ENCODE assay signal across 8 cellular contexts in genomic region chr5:133247881-133248642, GRCh38.
A peak's percentile ranks its signal among the peaks of the same experiment; 100 is the strongest.
DNase-seq lines count a peak whose midpoint lies in the region; ATAC-seq and TF ChIP-seq lines count a peak whose summit lies in the region.

No MANE protein-coding gene starts in this region.

- H3F3A ChIP-seq in MM.1S (ENCODE audit: insufficient read depth, low read length): peaks cover 4% of the 10 kb centered on the region; the same call in 1 of the 2 replicates

- no peaks in the 10 kb centered on the region for H3K9me2 ChIP-seq in MM.1S (replicated peaks; ENCODE audit: insufficient read depth, low read length)

- DNase-seq in COLO668 (lab: John Stamatoyannopoulos, UW; ENCODE audit: unreplicated experiment) (peak; percentile 11), LNCaP clone FGC (ENCODE audit: low read depth) (no peak), body of pancreas (peak; percentile 34 to 65 (median 56)), medulla oblongata (ENCODE audit: extremely low spot score) (peak; percentile 21), ovary (no peak), MM.1S (no peak), NCI-H345 treated with DMSO at 0.1 percent for 48 hours (lab: John Stamatoyannopoulos, UW; ENCODE audit: unreplicated experiment) (no peak)

- no peak overlapping the region for H3K4me2 ChIP-seq in MM.1S (ENCODE audit: low read depth, low read length)

- H4K20me1 ChIP-seq in MM.1S (ENCODE audit: insufficient read depth, low read length): no peaks in the 10 kb centered on the region

- H3K36me3 ChIP-seq in body of pancreas (replicated peaks in 1 of 2; ENCODE audit: insufficient read depth in 1 of 2, low read depth in 2 of 2) (no peaks in the 10 kb centered on the region), ovary (no peaks in the 10 kb centered on the region), MM.1S (replicated peaks; ENCODE audit: insufficient read depth, low read length) (no peaks in the 10 kb centered on the region)

- TF ChIP-seq POLR2A in body of pancreas (IDR thresholded peaks at IDR 0.05): no peak
- no peak for TF ChIP-seq POLR2A in ovary (IDR thresholded peaks at IDR 0.05)

- H3K4me1 ChIP-seq in body of pancreas (peaks cover 6% of the 10 kb centered on the region), ovary (ENCODE audit: insufficient read depth) (no peaks in the 10 kb centered on the region), MM.1S (ENCODE audit: low read length) (peaks cover 20% of the 10 kb centered on the region)

- H3K27ac ChIP-seq in body of pancreas (no peak overlapping the region), ovary (no peak overlapping the region), MM.1S (ENCODE audit: low read length) (no peak overlapping the region)

- WGBS in body of pancreas, 2 donors: 76 to 90% methylated on average over 4 to 6 of the region's 6 CpGs
- WGBS in ovary, 3 donors: 78 to 82% (median 81%) methylated on average over 6 of the region's 6 CpGs

- H3K27me3 ChIP-seq in body of pancreas: no peaks in the 10 kb centered on the region
- no peaks in the 10 kb centered on the region for H3K27me3 ChIP-seq in ovary
- no peaks in the 10 kb centered on the region for H3K27me3 ChIP-seq in MM.1S (replicated peaks; ENCODE audit: insufficient read depth, low read length)

- no peaks in the 10 kb centered on the region for H3K79me2 ChIP-seq in MM.1S (ENCODE audit: low read length)

- H3K9me3 ChIP-seq in body of pancreas (no peaks in the 10 kb centered on the region), ovary (no peaks in the 10 kb centered on the region), MM.1S (replicated peaks; ENCODE audit: insufficient read depth, low read length) (no peaks in the 10 kb centered on the region)

- TF ChIP-seq CTCF in LNCaP clone FGC (IDR thresholded peaks at IDR 0.05; ENCODE audit: control insufficient read depth, extremely low read depth, insufficient read depth) (peak; percentile 57), body of pancreas (IDR thresholded peaks at IDR 0.05) (peak in 5 of 7 experiments; percentile 11 to 62 (median 52)), ovary (IDR thresholded peaks at IDR 0.05) (no peak), MM.1S (IDR thresholded peaks at IDR 0.05; ENCODE audit: low read length) (no peak)

- H3K9ac ChIP-seq in MM.1S (ENCODE audit: low read length): no peak overlapping the region

- H3K4me3 ChIP-seq in LNCaP clone FGC (ENCODE audit: low read depth, low read length): no peak overlapping the region
- no peak overlapping the region for H3K4me3 ChIP-seq in body of pancreas
- H3K4me3 ChIP-seq in ovary: no peak overlapping the region
- H3K4me3 ChIP-seq in MM.1S (ENCODE audit: low read length): no peak overlapping the region

- no peak for TF ChIP-seq EP300 in ovary (IDR thresholded peaks at IDR 0.05)

- H2AFZ ChIP-seq in MM.1S (ENCODE audit: low read length): no peak overlapping the region

- ATAC-seq in body of pancreas (peak; percentile 50), HG03565 (IDR thresholded peaks at IDR 0.05; ENCODE audit: unreplicated experiment) (no peak)

- intact Hi-C loops in body of pancreas (cut with DNase I) (loop anchor here (10.0 kb wide), 1 partner anchor 133 kb away; no protein-coding TSS in a partner anchor), ovary (cut with DNase I) (no loop called here)

Comparison
In these comparisons a context has a peak if more than half of its experiments do, and no peak if none do; other contexts are left out.
1. DNase-seq: peak in COLO668 (single experiment), body of pancreas (4 of 4) and medulla oblongata (single experiment); none in LNCaP clone FGC (single experiment), ovary (0 of 5), MM.1S (single experiment) and NCI-H345 treated with DMSO at 0.1 percent for 48 hours (single experiment).
2. CTCF ChIP-seq: peak in LNCaP clone FGC (single experiment) and body of pancreas (5 of 7); none in ovary (0 of 3) and MM.1S (single experiment).